ENCODE assay signal across 1 cellular context in the genomic region with DNA sequence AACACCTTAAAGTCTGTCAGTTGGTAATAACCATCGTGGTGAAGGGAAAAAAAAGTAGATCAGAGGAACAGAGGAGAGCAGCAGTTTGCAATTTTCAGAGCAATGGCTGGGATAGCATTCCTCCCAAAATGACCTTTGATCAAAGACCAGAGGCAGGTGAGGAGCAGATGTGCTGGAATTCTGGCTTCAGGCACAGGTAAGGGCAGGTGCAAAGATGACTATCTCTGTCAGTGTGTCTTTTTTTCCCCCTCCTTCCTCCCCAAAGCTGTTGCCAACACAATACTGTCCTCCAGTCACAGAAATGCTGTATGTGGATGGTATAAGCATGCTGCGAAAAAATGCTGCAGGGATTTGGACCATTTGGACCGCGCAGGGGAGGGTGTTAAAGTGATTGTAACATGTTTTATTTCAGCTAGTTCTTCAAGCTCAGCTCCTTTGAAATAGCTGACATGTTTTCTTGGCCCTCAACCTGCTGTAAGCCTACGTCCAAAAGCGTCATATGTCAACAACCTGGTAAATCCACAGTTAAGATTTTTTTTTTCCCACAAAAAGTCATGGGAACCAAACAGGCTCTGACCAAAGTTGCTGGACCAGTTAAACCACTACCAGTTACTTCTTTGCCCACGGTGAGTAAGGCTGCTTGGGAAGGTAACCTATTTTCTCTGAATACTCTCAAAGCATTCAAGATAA.
TF ChIP-seq lines count a peak whose summit lies in the region.

No MANE protein-coding gene starts in this region.

TF ChIP-seq in GM23338, 12 proteins besides CTCF, POLR2A, EP300 and RAD21 (continued from another document):
- TF ChIP-seq, protein P1, sequence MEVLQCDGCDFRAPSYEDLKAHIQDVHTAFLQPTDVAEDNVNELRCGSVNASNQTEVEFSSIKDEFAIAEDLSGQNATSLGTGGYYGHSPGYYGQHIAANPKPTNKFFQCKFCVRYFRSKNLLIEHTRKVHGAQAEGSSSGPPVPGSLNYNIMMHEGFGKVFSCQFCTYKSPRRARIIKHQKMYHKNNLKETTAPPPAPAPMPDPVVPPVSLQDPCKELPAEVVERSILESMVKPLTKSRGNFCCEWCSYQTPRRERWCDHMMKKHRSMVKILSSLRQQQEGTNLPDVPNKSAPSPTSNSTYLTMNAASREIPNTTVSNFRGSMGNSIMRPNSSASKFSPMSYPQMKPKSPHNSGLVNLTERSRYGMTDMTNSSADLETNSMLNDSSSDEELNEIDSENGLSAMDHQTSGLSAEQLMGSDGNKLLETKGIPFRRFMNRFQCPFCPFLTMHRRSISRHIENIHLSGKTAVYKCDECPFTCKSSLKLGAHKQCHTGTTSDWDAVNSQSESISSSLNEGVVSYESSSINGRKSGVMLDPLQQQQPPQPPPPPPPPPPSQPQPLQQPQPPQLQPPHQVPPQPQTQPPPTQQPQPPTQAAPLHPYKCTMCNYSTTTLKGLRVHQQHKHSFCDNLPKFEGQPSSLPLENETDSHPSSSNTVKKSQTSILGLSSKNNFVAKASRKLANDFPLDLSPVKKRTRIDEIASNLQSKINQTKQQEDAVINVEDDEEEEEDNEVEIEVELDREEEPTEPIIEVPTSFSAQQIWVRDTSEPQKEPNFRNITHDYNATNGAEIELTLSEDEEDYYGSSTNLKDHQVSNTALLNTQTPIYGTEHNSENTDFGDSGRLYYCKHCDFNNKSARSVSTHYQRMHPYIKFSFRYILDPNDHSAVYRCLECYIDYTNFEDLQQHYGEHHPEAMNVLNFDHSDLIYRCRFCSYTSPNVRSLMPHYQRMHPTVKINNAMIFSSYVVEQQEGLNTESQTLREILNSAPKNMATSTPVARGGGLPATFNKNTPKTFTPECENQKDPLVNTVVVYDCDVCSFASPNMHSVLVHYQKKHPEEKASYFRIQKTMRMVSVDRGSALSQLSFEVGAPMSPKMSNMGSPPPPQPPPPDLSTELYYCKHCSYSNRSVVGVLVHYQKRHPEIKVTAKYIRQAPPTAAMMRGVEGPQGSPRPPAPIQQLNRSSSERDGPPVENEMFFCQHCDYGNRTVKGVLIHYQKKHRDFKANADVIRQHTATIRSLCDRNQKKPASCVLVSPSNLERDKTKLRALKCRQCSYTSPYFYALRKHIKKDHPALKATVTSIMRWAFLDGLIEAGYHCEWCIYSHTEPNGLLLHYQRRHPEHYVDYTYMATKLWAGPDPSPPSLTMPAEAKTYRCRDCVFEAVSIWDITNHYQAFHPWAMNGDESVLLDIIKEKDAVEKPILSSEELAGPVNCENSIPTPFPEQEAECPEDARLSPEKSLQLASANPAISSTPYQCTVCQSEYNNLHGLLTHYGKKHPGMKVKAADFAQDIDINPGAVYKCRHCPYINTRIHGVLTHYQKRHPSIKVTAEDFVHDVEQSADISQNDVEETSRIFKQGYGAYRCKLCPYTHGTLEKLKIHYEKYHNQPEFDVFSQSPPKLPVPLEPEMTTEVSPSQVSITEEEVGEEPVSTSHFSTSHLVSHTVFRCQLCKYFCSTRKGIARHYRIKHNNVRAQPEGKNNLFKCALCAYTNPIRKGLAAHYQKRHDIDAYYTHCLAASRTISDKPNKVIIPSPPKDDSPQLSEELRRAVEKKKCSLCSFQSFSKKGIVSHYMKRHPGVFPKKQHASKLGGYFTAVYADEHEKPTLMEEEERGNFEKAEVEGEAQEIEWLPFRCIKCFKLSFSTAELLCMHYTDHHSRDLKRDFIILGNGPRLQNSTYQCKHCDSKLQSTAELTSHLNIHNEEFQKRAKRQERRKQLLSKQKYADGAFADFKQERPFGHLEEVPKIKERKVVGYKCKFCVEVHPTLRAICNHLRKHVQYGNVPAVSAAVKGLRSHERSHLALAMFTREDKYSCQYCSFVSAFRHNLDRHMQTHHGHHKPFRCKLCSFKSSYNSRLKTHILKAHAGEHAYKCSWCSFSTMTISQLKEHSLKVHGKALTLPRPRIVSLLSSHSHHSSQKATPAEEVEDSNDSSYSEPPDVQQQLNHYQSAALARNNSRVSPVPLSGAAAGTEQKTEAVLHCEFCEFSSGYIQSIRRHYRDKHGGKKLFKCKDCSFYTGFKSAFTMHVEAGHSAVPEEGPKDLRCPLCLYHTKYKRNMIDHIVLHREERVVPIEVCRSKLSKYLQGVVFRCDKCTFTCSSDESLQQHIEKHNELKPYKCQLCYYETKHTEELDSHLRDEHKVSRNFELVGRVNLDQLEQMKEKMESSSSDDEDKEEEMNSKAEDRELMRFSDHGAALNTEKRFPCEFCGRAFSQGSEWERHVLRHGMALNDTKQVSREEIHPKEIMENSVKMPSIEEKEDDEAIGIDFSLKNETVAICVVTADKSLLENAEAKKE (CRISPR knock-in tag; IDR thresholded peaks at IDR 0.05): no peak
- TF ChIP-seq CREB1 (CRISPR knock-in tag; IDR thresholded peaks at IDR 0.05; ENCODE audit: low read depth) (no peak), EZH2 (IDR thresholded peaks at IDR 0.05; ENCODE audit: low read depth, unreplicated experiment) (no peak), JUNB (IDR thresholded peaks at IDR 0.05; ENCODE audit: unreplicated experiment) (no peak), ZNF114 (CRISPR knock-in tag; IDR thresholded peaks at IDR 0.05) (no peak), ZNF331 (CRISPR knock-in tag; IDR thresholded peaks at IDR 0.05; ENCODE audit: low read depth) (no peak), NANOG (IDR thresholded peaks at IDR 0.05; ENCODE audit: borderline replicate concordance) (no peak), POLR2AphosphoS5 (IDR thresholded peaks at IDR 0.05; ENCODE audit: low read depth) (no peak)
- TF ChIP-seq, protein P2, sequence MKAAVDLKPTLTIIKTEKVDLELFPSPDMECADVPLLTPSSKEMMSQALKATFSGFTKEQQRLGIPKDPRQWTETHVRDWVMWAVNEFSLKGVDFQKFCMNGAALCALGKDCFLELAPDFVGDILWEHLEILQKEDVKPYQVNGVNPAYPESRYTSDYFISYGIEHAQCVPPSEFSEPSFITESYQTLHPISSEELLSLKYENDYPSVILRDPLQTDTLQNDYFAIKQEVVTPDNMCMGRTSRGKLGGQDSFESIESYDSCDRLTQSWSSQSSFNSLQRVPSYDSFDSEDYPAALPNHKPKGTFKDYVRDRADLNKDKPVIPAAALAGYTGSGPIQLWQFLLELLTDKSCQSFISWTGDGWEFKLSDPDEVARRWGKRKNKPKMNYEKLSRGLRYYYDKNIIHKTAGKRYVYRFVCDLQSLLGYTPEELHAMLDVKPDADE (IDR thresholded peaks at IDR 0.05): no peak
- TF ChIP-seq, protein P3, sequence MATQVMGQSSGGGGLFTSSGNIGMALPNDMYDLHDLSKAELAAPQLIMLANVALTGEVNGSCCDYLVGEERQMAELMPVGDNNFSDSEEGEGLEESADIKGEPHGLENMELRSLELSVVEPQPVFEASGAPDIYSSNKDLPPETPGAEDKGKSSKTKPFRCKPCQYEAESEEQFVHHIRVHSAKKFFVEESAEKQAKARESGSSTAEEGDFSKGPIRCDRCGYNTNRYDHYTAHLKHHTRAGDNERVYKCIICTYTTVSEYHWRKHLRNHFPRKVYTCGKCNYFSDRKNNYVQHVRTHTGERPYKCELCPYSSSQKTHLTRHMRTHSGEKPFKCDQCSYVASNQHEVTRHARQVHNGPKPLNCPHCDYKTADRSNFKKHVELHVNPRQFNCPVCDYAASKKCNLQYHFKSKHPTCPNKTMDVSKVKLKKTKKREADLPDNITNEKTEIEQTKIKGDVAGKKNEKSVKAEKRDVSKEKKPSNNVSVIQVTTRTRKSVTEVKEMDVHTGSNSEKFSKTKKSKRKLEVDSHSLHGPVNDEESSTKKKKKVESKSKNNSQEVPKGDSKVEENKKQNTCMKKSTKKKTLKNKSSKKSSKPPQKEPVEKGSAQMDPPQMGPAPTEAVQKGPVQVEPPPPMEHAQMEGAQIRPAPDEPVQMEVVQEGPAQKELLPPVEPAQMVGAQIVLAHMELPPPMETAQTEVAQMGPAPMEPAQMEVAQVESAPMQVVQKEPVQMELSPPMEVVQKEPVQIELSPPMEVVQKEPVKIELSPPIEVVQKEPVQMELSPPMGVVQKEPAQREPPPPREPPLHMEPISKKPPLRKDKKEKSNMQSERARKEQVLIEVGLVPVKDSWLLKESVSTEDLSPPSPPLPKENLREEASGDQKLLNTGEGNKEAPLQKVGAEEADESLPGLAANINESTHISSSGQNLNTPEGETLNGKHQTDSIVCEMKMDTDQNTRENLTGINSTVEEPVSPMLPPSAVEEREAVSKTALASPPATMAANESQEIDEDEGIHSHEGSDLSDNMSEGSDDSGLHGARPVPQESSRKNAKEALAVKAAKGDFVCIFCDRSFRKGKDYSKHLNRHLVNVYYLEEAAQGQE (IDR thresholded peaks at IDR 0.05; ENCODE audit: unreplicated experiment): no peak
TF ChIP-seq in GM23338: peak in this region for 0.
